ENCODE assay signal across 8 cellular contexts in genomic region chr17:42659932-42660274, GRCh38. TPM values are rescaled to one million over a fixed set of nuclear protein-coding genes. Genes with fewer than 3 reads are reported as not detected.
DNase-seq lines count a peak whose midpoint lies in the region; ATAC-seq and TF ChIP-seq lines count a peak whose summit lies in the region.
"Not testable (repeated sequence)": the region's sequence is repeated elsewhere in the genome, so short reads cannot be mapped to it uniquely, and the experiment has no call there.

No MANE protein-coding gene starts in this region.

- POLR2A ChIA-PET in CD8-positive, alpha-beta T cell (lab: Charles Lee) = interaction anchor here (1.6 kb wide), 1 partner anchor 114 kb away, joined by 3 read pairs; no protein-coding TSS in a partner anchor
- POLR2A ChIA-PET in activated CD4-positive, alpha-beta T cell treated with anti-CD3 and anti-CD28 coated beads, Interleukin-2, amount 10 ng/mL, durations not matched to agents 7 days and 5 days (lab: Charles Lee) = not testable (repeated sequence)
- POLR2A ChIA-PET in MCF 10A (lab: Yijun Ruan, JAX) = interaction anchor here (0.7 to 5.4 kb wide), 9 partner anchors 8 to 51 kb away, joined by 3 to 58 read pairs (median 19); partner anchors contain the start of genes PLEKHH3, RETREG3 and TUBG1

- peak overlapping the region; percentile 91 for H3K4me3 Mint-ChIP-seq in CD8-positive, alpha-beta T cell
- H3K4me3 Mint-ChIP-seq in activated CD4-positive, alpha-beta T cell treated with anti-CD3 and anti-CD28 coated beads, Interleukin-2, amount 10 ng/mL, durations not matched to agents 7 days and 5 days = peak overlapping the region; percentile 84
- peak overlapping the region; percentile 88 for H3K4me3 Mint-ChIP-seq in MCF 10A (ENCODE audit: unreplicated experiment)

- H3K36me3 Mint-ChIP-seq in CD8-positive, alpha-beta T cell = peaks cover 12% of the 10 kb centered on the region
- not testable (repeated sequence) for H3K36me3 Mint-ChIP-seq in activated CD4-positive, alpha-beta T cell treated with anti-CD3 and anti-CD28 coated beads, Interleukin-2, amount 10 ng/mL, durations not matched to agents 7 days and 5 days (ENCODE audit: low read depth)
- peaks cover 35% of the 10 kb centered on the region for H3K36me3 Mint-ChIP-seq in MCF 10A (ENCODE audit: insufficient read depth, unreplicated experiment)

- TSS peak; percentile 34 for BruUV-seq in MCF 10A (replicated peaks; lab: Mats Ljungman, UMichigan)

- H3K4me3 ChIP-seq in CD8-positive, alpha-beta T cell (ENCODE audit: low read depth, low read length) = not testable (repeated sequence)
- H3K4me3 ChIP-seq in Loucy (ENCODE audit: low read length, poor library complexity, severe bottlenecking) (peak overlapping the region; percentile 75), fibroblast of villous mesenchyme (ENCODE audit: low read depth, low read length) (peak overlapping the region; percentile 76), right lobe of liver (peak overlapping the region; percentile 62 to 68 (median 63)), parathyroid adenoma (ENCODE audit: low read depth, low read length) (peak overlapping the region; percentile 74), tibial nerve (peak overlapping the region; percentile 59 to 82 (median 72))

- not testable (repeated sequence) for H3K27me3 ChIP-seq in CD8-positive, alpha-beta T cell (ENCODE audit: insufficient read depth, low read length); Loucy (ENCODE audit: insufficient read depth, low read length, poor library complexity, severe bottlenecking); right lobe of liver; parathyroid adenoma (ENCODE audit: control insufficient read depth, insufficient read depth, low read length); tibial nerve

- not testable (repeated sequence) for TF ChIP-seq POLR2A in right lobe of liver (IDR thresholded peaks at IDR 0.05); tibial nerve (IDR thresholded peaks at IDR 0.05)

- not testable (repeated sequence) for TF ChIP-seq EP300 in tibial nerve (IDR thresholded peaks at IDR 0.05)

- H3K4me2 ChIP-seq in Loucy (ENCODE audit: low read depth, low read length, poor library complexity, severe bottlenecking) = peak overlapping the region; percentile 68
- peak overlapping the region; percentile 99 for H3K4me2 ChIP-seq in parathyroid adenoma (ENCODE audit: low read length)

- DNase-seq in CD8-positive, alpha-beta T cell; activated CD4-positive, alpha-beta T cell treated with anti-CD3 and anti-CD28 coated beads, Interleukin-2, amount 10 ng/mL, durations not matched to agents 7 days and 5 days; MCF 10A (ENCODE audit: unreplicated experiment); fibroblast of villous mesenchyme (ENCODE audit: low read depth); right lobe of liver; tibial nerve (ENCODE audit: low spot score in 2 of 2): not testable (repeated sequence)

- no CpG with 5 or more reads among the region's 14 CpGs for WGBS in right lobe of liver (ENCODE audit: insufficient coverage, low coverage, low lambda C conversion rate, missing lambda C conversion rate)
- WGBS in tibial nerve, 2 donors = 26 to 100% methylated on average over 1 to 6 of the region's 14 CpGs

- not testable (repeated sequence) for H3F3A ChIP-seq in Loucy (ENCODE audit: low read depth)

- ATAC-seq in CD8-positive, alpha-beta T cell = not testable (repeated sequence)
- peak; percentile 39 to 62 (median 46) for ATAC-seq in right lobe of liver

- not testable (repeated sequence) for H3K4me1 ChIP-seq in CD8-positive, alpha-beta T cell (ENCODE audit: insufficient read depth, low read length); right lobe of liver; parathyroid adenoma
- H3K4me1 ChIP-seq in Loucy (ENCODE audit: insufficient read depth, low read length, poor library complexity, severe bottlenecking) (peaks cover 13% of the 10 kb centered on the region), tibial nerve (peaks cover 0 to 24% (median 9%) of the 10 kb centered on the region in 4 donors)

- not testable (repeated sequence) for H3K27ac ChIP-seq in CD8-positive, alpha-beta T cell (ENCODE audit: low read depth, low read length); right lobe of liver; parathyroid adenoma
- H3K27ac ChIP-seq in tibial nerve = peak overlapping the region; percentile 44 to 90 (median 80)

- H3K9ac ChIP-seq in Loucy (ENCODE audit: low read depth, low read length, poor library complexity, severe bottlenecking) = peak overlapping the region; percentile 73
- H3K9ac ChIP-seq in parathyroid adenoma = peak overlapping the region; percentile 74

- CTCF ChIA-PET in CD8-positive, alpha-beta T cell (lab: Charles Lee) = interaction anchor here (1.4 kb wide), 1 partner anchor 20 kb away, joined by 8 read pairs; no protein-coding TSS in a partner anchor
- CTCF ChIA-PET in activated CD4-positive, alpha-beta T cell treated with anti-CD3 and anti-CD28 coated beads, Interleukin-2, amount 10 ng/mL, durations not matched to agents 7 days and 5 days (lab: Charles Lee) = interaction anchor here (1.4 kb wide), 1 partner anchor 11 kb away, joined by 3 read pairs; no protein-coding TSS in a partner anchor
- CTCF ChIA-PET in MCF 10A (lab: Yijun Ruan, JAX) = interaction anchor here (0.6 to 2.5 kb wide), 3 partner anchors 14 to 82 kb away, joined by 3 to 9 read pairs (median 3); partner anchors contain the start of gene PSMC3IP

- not testable (repeated sequence) for H3K9me3 Mint-ChIP-seq in CD8-positive, alpha-beta T cell; activated CD4-positive, alpha-beta T cell treated with anti-CD3 and anti-CD28 coated beads, Interleukin-2, amount 10 ng/mL, durations not matched to agents 7 days and 5 days; MCF 10A (ENCODE audit: unreplicated experiment)

- H3K27ac Mint-ChIP-seq in CD8-positive, alpha-beta T cell; activated CD4-positive, alpha-beta T cell treated with anti-CD3 and anti-CD28 coated beads, Interleukin-2, amount 10 ng/mL, durations not matched to agents 7 days and 5 days: not testable (repeated sequence)
- peak overlapping the region; percentile 70 for H3K27ac Mint-ChIP-seq in MCF 10A (ENCODE audit: low read depth, unreplicated experiment)

- not testable (repeated sequence) for H3K36me3 ChIP-seq in CD8-positive, alpha-beta T cell (ENCODE audit: insufficient read depth, low read length); Loucy (ENCODE audit: insufficient read depth, low read length); right lobe of liver; parathyroid adenoma (ENCODE audit: control insufficient read depth, insufficient read depth, low read length)
- H3K36me3 ChIP-seq in tibial nerve = peaks cover 0 to 36% (median 0%) of the 10 kb centered on the region in 3 donors

- H4K20me1 ChIP-seq in Loucy (ENCODE audit: insufficient read depth, low read length, poor library complexity, severe bottlenecking) = not testable (repeated sequence)

- TF ChIP-seq CTCF in CD8-positive, alpha-beta T cell (IDR thresholded peaks at IDR 0.05); Loucy (conservative IDR thresholded peaks at IDR 0.05; ENCODE audit: low read length); MCF 10A (IDR thresholded peaks at IDR 0.05; ENCODE audit: unreplicated experiment); fibroblast of villous mesenchyme (IDR thresholded peaks at IDR 0.05; ENCODE audit: insufficient read depth, low read depth, low read length); right lobe of liver (IDR thresholded peaks at IDR 0.05); parathyroid adenoma (IDR thresholded peaks at IDR 0.05); tibial nerve (IDR thresholded peaks at IDR 0.05): not testable (repeated sequence)

- not testable (repeated sequence) for H3K9me3 ChIP-seq in CD8-positive, alpha-beta T cell (ENCODE audit: low read length); Loucy (ENCODE audit: insufficient read depth, low read depth, low read length); right lobe of liver; parathyroid adenoma (ENCODE audit: control insufficient read depth, low read length); tibial nerve

- intact Hi-C loops in CD8-positive, alpha-beta T cell (cut with DNase I, micrococcal nuclease) = loop anchor here (1.0 to 5.0 kb wide), 2 partner anchors 17 to 53 kb away; partner anchors contain the start of genes RETREG3 (in 1 of the 2) and TUBG1 (in 1 of the 2)
- intact Hi-C loops in MCF 10A (cut with micrococcal nuclease); right lobe of liver (cut with DNase I): not testable (repeated sequence)

- peaks cover 14% of the 10 kb centered on the region for H3K4me1 Mint-ChIP-seq in CD8-positive, alpha-beta T cell (ENCODE audit: low read depth)
- peaks cover 28% of the 10 kb centered on the region for H3K4me1 Mint-ChIP-seq in activated CD4-positive, alpha-beta T cell treated with anti-CD3 and anti-CD28 coated beads, Interleukin-2, amount 10 ng/mL, durations not matched to agents 7 days and 5 days
- H3K4me1 Mint-ChIP-seq in MCF 10A (ENCODE audit: insufficient read depth, unreplicated experiment) = peaks cover 16% of the 10 kb centered on the region

- not testable (repeated sequence) for H2AFZ ChIP-seq in Loucy (ENCODE audit: low read length)
- H2AFZ ChIP-seq in parathyroid adenoma = peak overlapping the region; percentile 94

- H3K9me2 ChIP-seq in Loucy (replicated peaks; ENCODE audit: low read depth, low read length) = not testable (repeated sequence)

- not testable (repeated sequence) for H3K79me2 ChIP-seq in Loucy (ENCODE audit: insufficient read depth, low read length); parathyroid adenoma

- not testable (repeated sequence) for H3K27me3 Mint-ChIP-seq in CD8-positive, alpha-beta T cell (ENCODE audit: low read depth); activated CD4-positive, alpha-beta T cell treated with anti-CD3 and anti-CD28 coated beads, Interleukin-2, amount 10 ng/mL, durations not matched to agents 7 days and 5 days; MCF 10A (ENCODE audit: insufficient read depth, unreplicated experiment)

RNA-seq across cellular contexts. Expression of gene TUBG2, which starts 0.8 kb away (rescaled TPM):
- total RNA-seq in CD8-positive, alpha-beta T cell = 10 to 100 TPM in 1 of 2 experiments, 1 to 10 TPM in 1; 7.4 to 10.6 TPM
- total RNA-seq in activated CD4-positive, alpha-beta T cell treated with anti-CD3 and anti-CD28 coated beads, Interleukin-2, amount 10 ng/mL, durations not matched to agents 7 days and 5 days = 1 to 10 TPM; 6.7 to 7.2 TPM
- total RNA-seq in MCF 10A (2022) = 21.3 and 23.4 TPM in 2 replicates
- total RNA-seq in fibroblast of villous mesenchyme = 11.7 and 13.2 TPM in 2 replicates
- total RNA-seq in right lobe of liver = 10 to 100 TPM in 1 of 6 experiments, 1 to 10 TPM in 5; 6.8 to 10.7 (median 7.5) TPM
- 10 to 100 TPM; 48.2 to 92.4 (median 77.6) TPM for total RNA-seq in tibial nerve

RNA-seq across cellular contexts. Expression of gene PLEKHH3, which starts 16.9 kb away (rescaled TPM):
- total RNA-seq in CD8-positive, alpha-beta T cell = under 1 TPM; 0.33 to 0.72 TPM
- total RNA-seq in activated CD4-positive, alpha-beta T cell treated with anti-CD3 and anti-CD28 coated beads, Interleukin-2, amount 10 ng/mL, durations not matched to agents 7 days and 5 days = 1 to 10 TPM in 1 of 2 experiments, under 1 TPM in 1; 0.85 to 1.3 TPM
- 12.5 and 12.9 TPM in 2 replicates for total RNA-seq in MCF 10A (2022)
- total RNA-seq in fibroblast of villous mesenchyme = 13.8 and 15.1 TPM in 2 replicates
- 10 to 100 TPM in 5 of 6 experiments, 1 to 10 TPM in 1; 8.1 to 23.7 (median 11.2) TPM for total RNA-seq in right lobe of liver
- total RNA-seq in tibial nerve = 10 to 100 TPM; 32.4 to 57.7 (median 46.1) TPM

RNA-seq across cellular contexts. Expression of gene CCR10, which starts 21.7 kb away (rescaled TPM):
- 1 to 10 TPM; 1.2 to 1.3 TPM for total RNA-seq in CD8-positive, alpha-beta T cell
- under 1 TPM; 0.65 to 0.87 TPM for total RNA-seq in activated CD4-positive, alpha-beta T cell treated with anti-CD3 and anti-CD28 coated beads, Interleukin-2, amount 10 ng/mL, durations not matched to agents 7 days and 5 days
- total RNA-seq in MCF 10A (2022) (0.21 and 0.22 TPM in 2 replicates), fibroblast of villous mesenchyme (4.5 and 6.5 TPM in 2 replicates), right lobe of liver (under 1 TPM in 3 of 6 experiments, not detected in 3; 0.21 to 0.34 (median 0.31) TPM), tibial nerve (10 to 100 TPM in 1 of 4 donors, 1 to 10 TPM in 3; 3.7 to 11.1 (median 7.1) TPM)

RNA-seq across cellular contexts. Expression of gene CNTNAP1, which starts 22.4 kb away (rescaled TPM):
- total RNA-seq in CD8-positive, alpha-beta T cell = 1 to 10 TPM; 1.1 to 1.6 TPM
- 1 to 10 TPM in 1 of 2 experiments, under 1 TPM in 1; 0.81 to 1.0 TPM for total RNA-seq in activated CD4-positive, alpha-beta T cell treated with anti-CD3 and anti-CD28 coated beads, Interleukin-2, amount 10 ng/mL, durations not matched to agents 7 days and 5 days
- 1.2 and 1.5 TPM in 2 replicates for total RNA-seq in MCF 10A (2022)
- total RNA-seq in fibroblast of villous mesenchyme = 45.4 and 60.5 TPM in 2 replicates
- 1 to 10 TPM in 1 of 6 experiments, under 1 TPM in 5; 0.42 to 1.8 (median 0.56) TPM for total RNA-seq in right lobe of liver
- total RNA-seq in tibial nerve = 10 to 100 TPM in 2 of 4 donors, 1 to 10 TPM in 2; 6.3 to 21.0 (median 12.6) TPM

RNA-seq across cellular contexts. Expression of gene TUBG1, which starts 50.4 kb away (rescaled TPM):
- 1 to 10 TPM; 4.9 to 8.4 TPM for total RNA-seq in CD8-positive, alpha-beta T cell
- total RNA-seq in activated CD4-positive, alpha-beta T cell treated with anti-CD3 and anti-CD28 coated beads, Interleukin-2, amount 10 ng/mL, durations not matched to agents 7 days and 5 days = 10 to 100 TPM; 61.6 TPM
- total RNA-seq in MCF 10A (2022) (57.8 and 60.2 TPM in 2 replicates), fibroblast of villous mesenchyme (36.1 and 52.2 TPM in 2 replicates), right lobe of liver (10 to 100 TPM; 17.9 to 44.5 (median 22.0) TPM), tibial nerve (10 to 100 TPM; 15.3 to 45.6 (median 21.6) TPM)
